ENCODE assay signal across 18 cellular contexts in the genomic region with DNA sequence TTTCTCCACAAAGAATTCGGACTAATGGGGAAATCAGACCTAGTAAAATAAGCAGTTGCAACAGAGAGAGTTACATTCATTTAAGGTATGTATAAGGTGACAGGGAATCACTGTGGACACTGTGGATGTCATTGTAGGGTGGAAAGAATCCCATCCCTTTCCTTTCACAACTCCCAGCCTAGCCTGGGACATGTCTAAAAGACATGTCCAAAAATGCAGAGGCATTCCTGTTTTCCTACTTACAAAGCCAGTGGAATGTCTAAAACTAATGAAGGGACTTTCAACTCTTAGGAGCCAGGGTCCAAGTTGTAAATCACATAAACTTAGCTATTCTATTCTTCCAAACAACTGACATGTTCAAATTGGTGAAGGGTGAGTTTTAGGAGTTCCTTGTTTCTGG.
"Had no signal": no experiment of that assay in that cellular context is flagged by ENCODE, and none has a peak within 500 bp of the region (broad histone marks: within the 10 kb centered on the region; RNA-seq: fewer than 3 reads in every experiment).

No MANE protein-coding gene starts in this region.

- H3K36me3 ChIP-seq: breast epithelium, prostate gland, right atrium auricular region, tibial nerve, vagina had no signal

- ATAC-seq: activated naive CD8-positive, alpha-beta T cell treated with anti-CD3 and anti-CD28 coated beads, Interleukin-2, amount 50 U/mL, for 24 hours; activated T-cell treated with anti-CD3 and anti-CD28 coated beads, Interleukin-2, amount 50 U/mL, for 4 hours; left colon; stimulated activated naive CD8-positive, alpha-beta T cell treated with anti-CD3 and anti-CD28 coated beads, Interleukin-15, Interleukin-2, amounts not matched to agents 100 U/mL and 50 U/mL, for 24 hours; T-cell had no signal

- H3K4me1 Mint-ChIP-seq: activated CD4-positive, alpha-beta T cell treated with anti-CD3 and anti-CD28 coated beads, Interleukin-2, amount 10 ng/mL, durations not matched to agents 7 days and 5 days; activated naive CD4-positive, alpha-beta T cell treated with anti-CD3 and anti-CD28 coated beads, Interleukin-2, amount 10 ng/mL, durations not matched to agents 7 days and 5 days; activated naive CD8-positive, alpha-beta T cell treated with anti-CD3 and anti-CD28 coated beads, Interleukin-2, amount 50 U/mL, for 24 hours; T-cell had no signal

- H3K27me3 Mint-ChIP-seq: activated CD4-positive, alpha-beta T cell treated with anti-CD3 and anti-CD28 coated beads, Interleukin-2, amount 10 ng/mL, durations not matched to agents 7 days and 5 days; activated naive CD4-positive, alpha-beta T cell treated with anti-CD3 and anti-CD28 coated beads, Interleukin-2, amount 10 ng/mL, durations not matched to agents 7 days and 5 days; activated naive CD8-positive, alpha-beta T cell treated with anti-CD3 and anti-CD28 coated beads, Interleukin-2, amount 50 U/mL, for 24 hours; T-cell had no signal

- H3K27me3 ChIP-seq: breast epithelium, right atrium auricular region, tibial nerve, vagina had no signal

- H3K4me3 Mint-ChIP-seq: activated CD4-positive, alpha-beta T cell treated with anti-CD3 and anti-CD28 coated beads, Interleukin-2, amount 10 ng/mL, durations not matched to agents 7 days and 5 days; activated naive CD4-positive, alpha-beta T cell treated with anti-CD3 and anti-CD28 coated beads, Interleukin-2, amount 10 ng/mL, durations not matched to agents 7 days and 5 days; activated naive CD8-positive, alpha-beta T cell treated with anti-CD3 and anti-CD28 coated beads, Interleukin-2, amount 50 U/mL, for 24 hours; activated T-cell treated with anti-CD3 and anti-CD28 coated beads, Interleukin-2, amount 50 U/mL, for 4 hours; T-cell had no signal

- H3K4me1 ChIP-seq: breast epithelium, prostate gland, right atrium auricular region, vagina had no signal

- H3K27ac ChIP-seq: breast epithelium, coronary artery, prostate gland, right atrium auricular region, tibial nerve, vagina had no signal

- H3K27ac Mint-ChIP-seq: activated CD4-positive, alpha-beta T cell treated with anti-CD3 and anti-CD28 coated beads, Interleukin-2, amount 10 ng/mL, durations not matched to agents 7 days and 5 days; activated naive CD4-positive, alpha-beta T cell treated with anti-CD3 and anti-CD28 coated beads, Interleukin-2, amount 10 ng/mL, durations not matched to agents 7 days and 5 days; activated naive CD8-positive, alpha-beta T cell treated with anti-CD3 and anti-CD28 coated beads, Interleukin-2, amount 50 U/mL, for 24 hours; T-cell had no signal

- DNase-seq: activated CD4-positive, alpha-beta T cell treated with anti-CD3 and anti-CD28 coated beads, Interleukin-2, amount 10 ng/mL, durations not matched to agents 7 days and 5 days; activated CD8-positive, alpha-beta memory T cell treated with anti-CD3 and anti-CD28 coated beads, Interleukin-2, amount 50 U/mL, for 4 hours; activated naive CD4-positive, alpha-beta T cell treated with anti-CD3 and anti-CD28 coated beads, Interleukin-2, amount 10 ng/mL, durations not matched to agents 7 days and 5 days; activated naive CD8-positive, alpha-beta T cell treated with anti-CD3 and anti-CD28 coated beads, Interleukin-2, amount 50 U/mL, for 24 hours; activated T-cell treated with anti-CD3 and anti-CD28 coated beads, Interleukin-2, amount 50 U/mL, for 4 hours; aorta; left colon; stimulated activated naive CD8-positive, alpha-beta T cell treated with anti-CD3 and anti-CD28 coated beads, Interleukin-15, Interleukin-2, amounts not matched to agents 100 U/mL and 50 U/mL, for 24 hours; substantia nigra; T-cell had no signal

- H3K9me3 ChIP-seq: prostate gland had no signal

- H3K36me3 Mint-ChIP-seq: activated naive CD4-positive, alpha-beta T cell treated with anti-CD3 and anti-CD28 coated beads, Interleukin-2, amount 10 ng/mL, durations not matched to agents 7 days and 5 days; T-cell had no signal

- H3K4me3 ChIP-seq: breast epithelium, coronary artery, lung, prostate gland, right atrium auricular region, skin epidermis, tibial nerve, vagina had no signal
